14 cellular contexts compared by ENCODE assay signal in genomic region chr17:58345500-58345899, GRCh38. TPM values are rescaled to one million over a fixed set of nuclear protein-coding genes. Genes with fewer than 3 reads are reported as not detected.
DNase-seq lines count a peak whose midpoint lies in the region; ATAC-seq and TF ChIP-seq lines count a peak whose summit lies in the region.
"Had no signal": no experiment of that assay in that cellular context is flagged by ENCODE, and none has a peak within 500 bp of the region (broad histone marks: within the 10 kb centered on the region; RNA-seq: fewer than 3 reads in every experiment).

No MANE protein-coding gene starts in this region.

- POLR2A ChIA-PET in CD4-positive, alpha-beta T cell (lab: Charles Lee), result interaction anchor here (1.4 to 18.5 kb wide), 9 partner anchors 8 to 142 kb away, joined by 4 to 1359 read pairs (median 10); partner anchors contain the start of genes HSF5, MKS1, RNF43 and SUPT4H1
- POLR2A ChIA-PET in activated CD8-positive, alpha-beta T cell treated with anti-CD3 and anti-CD28 coated beads for 36 hours (lab: Charles Lee), result interaction anchor here (0.9 to 18.6 kb wide), 7 partner anchors 10 to 142 kb away, joined by 3 to 1558 read pairs (median 6); partner anchors contain the start of genes HSF5, SUPT4H1 and TSPOAP1

- peak overlapping the region; percentile 52 for H3K4me3 Mint-ChIP-seq in CD4-positive, alpha-beta T cell
- H3K4me3 Mint-ChIP-seq in activated CD8-positive, alpha-beta T cell treated with anti-CD3 and anti-CD28 coated beads for 36 hours, result peak overlapping the region; percentile 81
- peak overlapping the region; percentile 90 for H3K4me3 Mint-ChIP-seq in natural killer cell

- no peaks in the 10 kb centered on the region for H3K9me3 Mint-ChIP-seq in CD4-positive, alpha-beta T cell
- H3K9me3 Mint-ChIP-seq in activated CD8-positive, alpha-beta T cell treated with anti-CD3 and anti-CD28 coated beads for 36 hours, result no peaks in the 10 kb centered on the region
- no peaks in the 10 kb centered on the region for H3K9me3 Mint-ChIP-seq in natural killer cell

- no peaks in the 10 kb centered on the region for H3K27me3 ChIP-seq in CD4-positive, alpha-beta T cell (ENCODE audit: control insufficient read depth, insufficient read depth, low read length)
- H3K27me3 ChIP-seq: esophagus muscularis mucosa, vagina had no signal

- no peak for DNase-seq in CD4-positive, alpha-beta T cell
- no peak for DNase-seq in activated CD8-positive, alpha-beta T cell treated with anti-CD3 and anti-CD28 coated beads for 36 hours
- no peak for DNase-seq in natural killer cell
- DNase-seq in stimulated activated naive CD4-positive, alpha-beta T cell treated with Interleukin-2 at 50 U/mL for 16 hours (lab: John Stamatoyannopoulos, UW), result no peak
- DNase-seq in UCSD-AML1 (lab: John Stamatoyannopoulos, UW; ENCODE audit: unreplicated experiment), result no peak
- DNase-seq: NCI-H187, NCI-H510A treated with DMSO at 0.1 percent for 48 hours, occipital lobe had no signal

- CTCF ChIA-PET in CD4-positive, alpha-beta T cell (lab: Charles Lee), result interaction anchor here (0.7 to 9.0 kb wide), 13 partner anchors 8 to 142 kb away, joined by 3 to 211 read pairs (median 8); partner anchors contain the start of genes HSF5, RNF43, SUPT4H1 and TSPOAP1
- CTCF ChIA-PET in activated CD8-positive, alpha-beta T cell treated with anti-CD3 and anti-CD28 coated beads for 36 hours (lab: Charles Lee), result interaction anchor here (0.7 to 7.9 kb wide), 16 partner anchors 9 to 141 kb away, joined by 3 to 161 read pairs (median 6); partner anchors contain the start of genes RNF43 and TSPOAP1

- H3K4me3 ChIP-seq in GM08714 (ENCODE audit: low read length), result peak overlapping the region; percentile 35; the same call in 1 of the 2 replicates
- H3K4me3 ChIP-seq: esophagus muscularis mucosa, vagina had no signal

- H3K27ac Mint-ChIP-seq in CD4-positive, alpha-beta T cell, result peak overlapping the region; percentile 84
- H3K27ac Mint-ChIP-seq in activated CD8-positive, alpha-beta T cell treated with anti-CD3 and anti-CD28 coated beads for 36 hours, result peak overlapping the region; percentile 96
- H3K27ac Mint-ChIP-seq in natural killer cell, result peak overlapping the region; percentile 87 to 93

- no peak for TF ChIP-seq CTCF in CD4-positive, alpha-beta T cell (IDR thresholded peaks at IDR 0.05)
- TF ChIP-seq CTCF in activated CD8-positive, alpha-beta T cell treated with anti-CD3 and anti-CD28 coated beads for 36 hours (IDR thresholded peaks at IDR 0.05), result no peak
- TF ChIP-seq CTCF in natural killer cell (IDR thresholded peaks at IDR 0.05), result no peak

- no peaks in the 10 kb centered on the region for H3K27me3 Mint-ChIP-seq in CD4-positive, alpha-beta T cell
- no peaks in the 10 kb centered on the region for H3K27me3 Mint-ChIP-seq in activated CD8-positive, alpha-beta T cell treated with anti-CD3 and anti-CD28 coated beads for 36 hours
- H3K27me3 Mint-ChIP-seq in natural killer cell (ENCODE audit: low read depth in 2 of 2), result no peaks in the 10 kb centered on the region

- no peak for ATAC-seq in CD4-positive, alpha-beta T cell (ENCODE audit: poor library complexity)
- ATAC-seq in activated CD8-positive, alpha-beta T cell treated with anti-CD3 and anti-CD28 coated beads for 36 hours, result no peak
- ATAC-seq in natural killer cell, result no peak
- ATAC-seq in HG02642 (IDR thresholded peaks at IDR 0.05; ENCODE audit: poor library complexity, unreplicated experiment), result no peak

- H3K4me1 Mint-ChIP-seq in CD4-positive, alpha-beta T cell (ENCODE audit: low read depth), result peaks cover 93% of the 10 kb centered on the region
- peaks cover 60% of the 10 kb centered on the region for H3K4me1 Mint-ChIP-seq in activated CD8-positive, alpha-beta T cell treated with anti-CD3 and anti-CD28 coated beads for 36 hours (ENCODE audit: low read depth)
- H3K4me1 Mint-ChIP-seq in natural killer cell, result peaks cover 71 to 83% of the 10 kb centered on the region in 2 donors

- H3K9me3 ChIP-seq in CD4-positive, alpha-beta T cell (ENCODE audit: control insufficient read depth, low read length), result no peaks in the 10 kb centered on the region
- H3K9me3 ChIP-seq: esophagus muscularis mucosa, vagina had no signal

- intact Hi-C loops in CD4-positive, alpha-beta T cell (cut with DNase I, micrococcal nuclease), result loop anchor here (2.0 to 10.0 kb wide), 3 partner anchors 71 to 869 kb away; partner anchors contain the start of genes MKS1 (in 1 of the 2), RNF43 (in 1 of the 2) and SMG8 (in 1 of the 2)
- intact Hi-C loops in activated CD8-positive, alpha-beta T cell treated with anti-CD3 and anti-CD28 coated beads for 36 hours (cut with micrococcal nuclease), result loop anchor here (2.0 kb wide), 1 partner anchor 17 kb away; the partner anchor contains the start of gene TSPOAP1
- intact Hi-C loops in natural killer cell (cut with micrococcal nuclease), result no loop called here

- peak overlapping the region; percentile 98 for H3K27ac ChIP-seq in CD4-positive, alpha-beta T cell (ENCODE audit: low read depth, low read length)
- H3K27ac ChIP-seq: C4-2B, esophagus muscularis mucosa, vagina, VCaP had no signal

- H3K36me3 Mint-ChIP-seq in CD4-positive, alpha-beta T cell (ENCODE audit: low read depth), result peaks cover 78% of the 10 kb centered on the region
- H3K36me3 Mint-ChIP-seq in activated CD8-positive, alpha-beta T cell treated with anti-CD3 and anti-CD28 coated beads for 36 hours (ENCODE audit: low read depth), result peaks cover 91% of the 10 kb centered on the region
- peaks cover 23% of the 10 kb centered on the region for H3K36me3 Mint-ChIP-seq in natural killer cell

RNA-seq across cellular contexts. Expression of gene SUPT4H1, which starts 6.5 kb away (rescaled TPM):
- total RNA-seq in CD4-positive, alpha-beta T cell, result 10 to 100 TPM; 46.5 to 47.0 TPM
- total RNA-seq in activated CD8-positive, alpha-beta T cell treated with anti-CD3 and anti-CD28 coated beads for 36 hours, result 100 to 1,000 TPM; 104 to 110 TPM
- 10 to 100 TPM; 55.9 to 68.3 (median 68.1) TPM for total RNA-seq in natural killer cell

RNA-seq across cellular contexts. Expression of gene TSPOAP1, which starts 16.9 kb away (rescaled TPM):
- 10 to 100 TPM; 17.8 to 19.5 TPM for total RNA-seq in CD4-positive, alpha-beta T cell
- total RNA-seq in activated CD8-positive, alpha-beta T cell treated with anti-CD3 and anti-CD28 coated beads for 36 hours, result 10 to 100 TPM; 21.1 to 24.1 TPM
- total RNA-seq in natural killer cell, result 100 to 1,000 TPM; 176 to 282 (median 246) TPM

Comparison
In these comparisons a context has a peak if more than half of its experiments do, and no peak if none do; other contexts are left out.
1. RNA of gene TSPOAP1, which starts 16.9 kb away (total RNA-seq): 176 to 282 TPM in natural killer cell; 21.1 to 24.1 TPM in activated CD8-positive, alpha-beta T cell treated with anti-CD3 and anti-CD28 coated beads for 36 hours and 17.8 to 19.5 TPM in CD4-positive, alpha-beta T cell; every median in the first group is over 4 times any median in the second.
2. Peak in every context shown above with its lines, with median percentiles within 50 percentile points of each other: H3K27ac Mint-ChIP-seq and H3K4me3 Mint-ChIP-seq.